ENCODE assay signal across 17 cellular contexts in genomic region chr18:74632088-74632679, GRCh38. TPM values are rescaled to one million over a fixed set of nuclear protein-coding genes. Genes with fewer than 3 reads are reported as not detected.
DNase-seq lines count a peak whose midpoint lies in the region; ATAC-seq and FAIRE-seq lines count a peak whose summit lies in the region.
"Had no signal": no experiment of that assay in that cellular context is flagged by ENCODE, and none has a peak within 500 bp of the region (broad histone marks: within the 10 kb centered on the region; RNA-seq: fewer than 3 reads in every experiment).

No MANE protein-coding gene starts in this region.

- POLR2A ChIA-PET in T-cell (lab: Charles Lee) = interaction anchor here in 1 of 2 donors (0.7 kb wide), 1 partner anchor 787 kb away, joined by 3 read pairs; no protein-coding TSS in a partner anchor

- H3K27ac Mint-ChIP-seq in activated naive CD4-positive, alpha-beta T cell treated with anti-CD3 and anti-CD28 coated beads for 36 hours = peak overlapping the region; percentile 89
- H3K27ac Mint-ChIP-seq in T-cell = peak overlapping the region; percentile 97 to 98
- H3K27ac Mint-ChIP-seq in dendritic cell treated with granulocyte-macrophage colony-stimulating factor and Interleukin-4, amounts not matched to agents 40 ng/mL and 50 ng/mL, for 4 days = peak overlapping the region; percentile 64
- H3K27ac Mint-ChIP-seq: brain had no signal

- intact Hi-C loops in activated naive CD4-positive, alpha-beta T cell treated with anti-CD3 and anti-CD28 coated beads for 36 hours (cut with micrococcal nuclease) = loop anchor here (2.0 kb wide), 2 partner anchors 439 to 577 kb away; partner anchors contain the start of gene PTGR3
- intact Hi-C loops in dendritic cell treated with granulocyte-macrophage colony-stimulating factor and Interleukin-4, amounts not matched to agents 40 ng/mL and 50 ng/mL, for 4 days (cut with micrococcal nuclease) = no loop called here

- H3K9me3 ChIP-seq in thymus (ENCODE audit: control insufficient read depth) = no peaks in the 10 kb centered on the region
- H3K9me3 ChIP-seq: left lung, right lobe of liver, SJSA1 had no signal

- H3K4me3 Mint-ChIP-seq in activated naive CD4-positive, alpha-beta T cell treated with anti-CD3 and anti-CD28 coated beads for 36 hours = peak overlapping the region; percentile 64
- peak overlapping the region; percentile 69 to 78 (median 71) for H3K4me3 Mint-ChIP-seq in T-cell
- H3K4me3 Mint-ChIP-seq in dendritic cell treated with granulocyte-macrophage colony-stimulating factor and Interleukin-4, amounts not matched to agents 40 ng/mL and 50 ng/mL, for 4 days = no peak overlapping the region
- H3K4me3 Mint-ChIP-seq: brain had no signal

- H3K36me3 ChIP-seq in thymus (ENCODE audit: control insufficient read depth, insufficient read depth) = peaks cover 7% of the 10 kb centered on the region

- H3K27me3 ChIP-seq in thymus (ENCODE audit: control insufficient read depth, insufficient read depth) = no peaks in the 10 kb centered on the region
- H3K27me3 ChIP-seq: left lung, right lobe of liver, SJSA1 had no signal

- peaks cover 21% of the 10 kb centered on the region for H3K4me1 ChIP-seq in thymus (ENCODE audit: control insufficient read depth, insufficient read depth, low read length)
- H3K4me1 ChIP-seq: right lobe of liver had no signal

- ATAC-seq in T-cell (replicated peaks in 1 of 4) (peak; percentile 28 to 61 (median 36)), HG03159 (IDR thresholded peaks at IDR 0.05; ENCODE audit: unreplicated experiment) (no peak)
- ATAC-seq: HepG2, left lung had no signal

- H3K9me3 Mint-ChIP-seq in activated naive CD4-positive, alpha-beta T cell treated with anti-CD3 and anti-CD28 coated beads for 36 hours = no peaks in the 10 kb centered on the region
- H3K9me3 Mint-ChIP-seq in T-cell = no peaks in the 10 kb centered on the region
- no peaks in the 10 kb centered on the region for H3K9me3 Mint-ChIP-seq in dendritic cell treated with granulocyte-macrophage colony-stimulating factor and Interleukin-4, amounts not matched to agents 40 ng/mL and 50 ng/mL, for 4 days
- H3K9me3 Mint-ChIP-seq: brain had no signal

- peaks cover 27% of the 10 kb centered on the region for H3K36me3 Mint-ChIP-seq in activated naive CD4-positive, alpha-beta T cell treated with anti-CD3 and anti-CD28 coated beads for 36 hours (ENCODE audit: low read depth)
- peaks cover 27% of the 10 kb centered on the region for H3K36me3 Mint-ChIP-seq in T-cell
- H3K36me3 Mint-ChIP-seq in dendritic cell treated with granulocyte-macrophage colony-stimulating factor and Interleukin-4, amounts not matched to agents 40 ng/mL and 50 ng/mL, for 4 days (ENCODE audit: low read depth) = peaks cover 40% of the 10 kb centered on the region

- CTCF ChIA-PET in activated naive CD4-positive, alpha-beta T cell treated with anti-CD3 and anti-CD28 coated beads for 36 hours (lab: Charles Lee) = interaction anchor here (0.6 to 1.4 kb wide), 3 partner anchors 8 to 82 kb away, joined by 4 to 5 read pairs (median 4); no protein-coding TSS in a partner anchor
- CTCF ChIA-PET in T-cell (lab: Charles Lee) = interaction anchor here (0.6 to 0.7 kb wide), 5 partner anchors 8 to 592 kb away, joined by 3 to 4 read pairs (median 4); no protein-coding TSS in a partner anchor

- DNase-seq in activated naive CD4-positive, alpha-beta T cell treated with anti-CD3 and anti-CD28 coated beads for 36 hours = no peak
- no peak for DNase-seq in activated naive CD4-positive, alpha-beta T cell treated with Interleukin-2 at 50 U/mL for 16 hours
- DNase-seq in T-cell (peak in 1 of 34 experiments; percentile 13), SIG-M5 (lab: John Stamatoyannopoulos, UW) (no peak), frontal cortex (ENCODE audit: low spot score in 2 of 2) (no peak)
- DNase-seq: activated CD4-positive, alpha-beta T cell treated with anti-CD3 and anti-CD28 coated beads, Interleukin-2, amount 50 U/mL, for 1 hour; activated effector memory CD4-positive, alpha-beta T cell treated with anti-CD3 and anti-CD28 coated beads, Interleukin-2, amount 50 U/mL, for 16 hours; Calu3; NCI-H187 treated with DMSO at 0.1 percent for 48 hours; right lobe of liver had no signal

- H3K4me3 ChIP-seq in thymus (ENCODE audit: low read length) = peak overlapping the region; percentile 29
- H3K4me3 ChIP-seq: left lung, right lobe of liver, SJSA1 had no signal

- H3K4me1 Mint-ChIP-seq in activated naive CD4-positive, alpha-beta T cell treated with anti-CD3 and anti-CD28 coated beads for 36 hours (ENCODE audit: low read depth) = peaks cover 46% of the 10 kb centered on the region
- peaks cover 48 to 70% (median 54%) of the 10 kb centered on the region in 3 donors for H3K4me1 Mint-ChIP-seq in T-cell
- peaks cover 41% of the 10 kb centered on the region for H3K4me1 Mint-ChIP-seq in dendritic cell treated with granulocyte-macrophage colony-stimulating factor and Interleukin-4, amounts not matched to agents 40 ng/mL and 50 ng/mL, for 4 days (ENCODE audit: low read depth)
- H3K4me1 Mint-ChIP-seq: brain had no signal

- WGBS in thymus = 63% methylated on average over 13 of the region's 13 CpGs

- H3K27ac ChIP-seq in thymus (ENCODE audit: low read depth) = peak overlapping the region; percentile 91
- H3K27ac ChIP-seq: right lobe of liver had no signal

- no peak for FAIRE-seq in frontal cortex (lab: Jason Lieb, UNC)
- FAIRE-seq: HepG2 had no signal

- H3K27me3 Mint-ChIP-seq in activated naive CD4-positive, alpha-beta T cell treated with anti-CD3 and anti-CD28 coated beads for 36 hours (ENCODE audit: low read depth) = no peaks in the 10 kb centered on the region
- no peaks in the 10 kb centered on the region for H3K27me3 Mint-ChIP-seq in T-cell
- no peaks in the 10 kb centered on the region for H3K27me3 Mint-ChIP-seq in dendritic cell treated with granulocyte-macrophage colony-stimulating factor and Interleukin-4, amounts not matched to agents 40 ng/mL and 50 ng/mL, for 4 days
- H3K27me3 Mint-ChIP-seq: brain had no signal

RNA-seq across cellular contexts. Expression of gene ZNF407, which starts 34.5 kb away (rescaled TPM):
- total RNA-seq in activated naive CD4-positive, alpha-beta T cell treated with anti-CD3 and anti-CD28 coated beads for 36 hours = 1 to 10 TPM; 9.8 to 9.9 TPM
- 10 to 100 TPM; 22.9 to 37.4 (median 24.4) TPM for total RNA-seq in T-cell
- 5.1 TPM for polyA plus RNA-seq in thymus
- total RNA-seq in frontal cortex = 22.0 TPM
